Comparison of ENCODE assay signal across 8 cellular contexts in genomic region chr3:101778385-101779046, GRCh38. TPM values are rescaled to one million over a fixed set of nuclear protein-coding genes. Genes with fewer than 3 reads are reported as not detected.
DNase-seq lines count a peak whose midpoint lies in the region; ATAC-seq, FAIRE-seq and TF ChIP-seq lines count a peak whose summit lies in the region.

No MANE protein-coding gene starts in this region.

- no peaks in the 10 kb centered on the region for H3K27me3 ChIP-seq in keratinocyte (ENCODE audit: control insufficient read depth, extremely low read depth, insufficient read depth, low read length)

- H3K36me3 Mint-ChIP-seq in activated T-helper 1 cell treated with anti-CD3 and anti-CD28 coated beads, Interleukin-12 subunit alpha, Interleukin-12 subunit beta, Interleukin-2, Interleukin-4 antibody, amounts not matched to agents 30 ng/mL and 10 ng/mL and 1 ng/mL, durations not matched to agents 14 hours and 24 hours and 36 hours (ENCODE audit: low read depth): peaks cover 6% of the 10 kb centered on the region

- intact Hi-C loops in activated T-helper 1 cell treated with anti-CD3 and anti-CD28 coated beads, Interleukin-12 subunit alpha, Interleukin-12 subunit beta, Interleukin-2, Interleukin-4 antibody, amounts not matched to agents 30 ng/mL and 10 ng/mL and 1 ng/mL, durations not matched to agents 14 hours and 24 hours and 36 hours (cut with micrococcal nuclease): loop anchor here (1.0 to 5.0 kb wide), 9 partner anchors 9 to 1378 kb away; partner anchors contain the start of genes CEP97, LNP1, NFKBIZ and PCNP

- TF ChIP-seq CTCF in keratinocyte (optimal IDR thresholded peaks at IDR 0.05 in 1 of 3, IDR thresholded peaks at IDR 0.05 in 1 of 3, conservative IDR thresholded peaks at IDR 0.05 in 1 of 3; ENCODE audit: extremely low read depth in 1 of 3, insufficient read depth in 2 of 3, low read length in 3 of 3): no peak

- ATAC-seq in HG03354 (IDR thresholded peaks at IDR 0.05; ENCODE audit: poor library complexity, severe bottlenecking, unreplicated experiment): no peak

- dilution Hi-C loops in keratinocyte (cut with MboI; ENCODE audit: extremely low pct_ligation_motif_present, low sequenced_read_pairs): no loop called here

- H3K79me2 ChIP-seq in keratinocyte (ENCODE audit: control insufficient read depth, insufficient read depth, low read length): peaks cover 6% of the 10 kb centered on the region

- H3K4me1 Mint-ChIP-seq in activated T-helper 1 cell treated with anti-CD3 and anti-CD28 coated beads, Interleukin-12 subunit alpha, Interleukin-12 subunit beta, Interleukin-2, Interleukin-4 antibody, amounts not matched to agents 30 ng/mL and 10 ng/mL and 1 ng/mL, durations not matched to agents 14 hours and 24 hours and 36 hours (ENCODE audit: low read depth): peaks cover 31% of the 10 kb centered on the region

- H3K9me3 ChIP-seq in keratinocyte (ENCODE audit: control insufficient read depth, low read depth, low read length): no peaks in the 10 kb centered on the region

- peak overlapping the region; percentile 96 for H3K4me3 Mint-ChIP-seq in activated T-helper 1 cell treated with anti-CD3 and anti-CD28 coated beads, Interleukin-12 subunit alpha, Interleukin-12 subunit beta, Interleukin-2, Interleukin-4 antibody, amounts not matched to agents 30 ng/mL and 10 ng/mL and 1 ng/mL, durations not matched to agents 14 hours and 24 hours and 36 hours

- H3K4me1 ChIP-seq in keratinocyte (ENCODE audit: control insufficient read depth, extremely low read depth, insufficient read depth, low read length): peaks cover 19% of the 10 kb centered on the region

- H4K20me1 ChIP-seq in keratinocyte (ENCODE audit: control insufficient read depth, extremely low read depth, insufficient read depth, low read length): no peaks in the 10 kb centered on the region

- H3K4me3 ChIP-seq in keratinocyte (ENCODE audit: control insufficient read depth in 2 of 3, extremely low read depth in 1 of 3, insufficient read depth in 2 of 3, low read depth in 1 of 3, low read length in 3 of 3): peak overlapping the region; percentile 82 to 84 (median 83)

- peak; percentile 16 for DNase-seq in SIG-M5 treated with dmso at 0.1 percent for 504 hours (lab: John Stamatoyannopoulos, UW; ENCODE audit: unreplicated experiment)
- DNase-seq in SIG-M5 (lab: John Stamatoyannopoulos, UW): no peak
- no peak for DNase-seq in activated T-helper 1 cell treated with anti-CD3 and anti-CD28 coated beads, Interleukin-12 subunit alpha, Interleukin-12 subunit beta, Interleukin-2, Interleukin-4 antibody, amounts not matched to agents 30 ng/mL and 10 ng/mL and 1 ng/mL, durations not matched to agents 14 hours and 24 hours and 36 hours (ENCODE audit: low spot score)
- DNase-seq in keratinocyte (ENCODE audit: low read depth, low spot score): no peak
- DNase-seq in substantia nigra (lab: John Stamatoyannopoulos, UW): no peak
- DNase-seq in NAMALWA (ENCODE audit: low spot score): no peak
- no peak for DNase-seq in NK-92 (lab: John Stamatoyannopoulos, UW; ENCODE audit: unreplicated experiment)

- peak overlapping the region; percentile 69 for H3K9ac ChIP-seq in keratinocyte (ENCODE audit: control insufficient read depth, extremely low read depth, insufficient read depth, low read length)

- no peaks in the 10 kb centered on the region for H3K9me3 Mint-ChIP-seq in activated T-helper 1 cell treated with anti-CD3 and anti-CD28 coated beads, Interleukin-12 subunit alpha, Interleukin-12 subunit beta, Interleukin-2, Interleukin-4 antibody, amounts not matched to agents 30 ng/mL and 10 ng/mL and 1 ng/mL, durations not matched to agents 14 hours and 24 hours and 36 hours

- peaks cover 0 to 2% of the 10 kb centered on the region in 2 experiments for H3K36me3 ChIP-seq in keratinocyte (ENCODE audit: control insufficient read depth in 2 of 2, extremely low read depth in 1 of 2, insufficient read depth in 2 of 2, low read length in 2 of 2)

- H3K27ac Mint-ChIP-seq in activated T-helper 1 cell treated with anti-CD3 and anti-CD28 coated beads, Interleukin-12 subunit alpha, Interleukin-12 subunit beta, Interleukin-2, Interleukin-4 antibody, amounts not matched to agents 30 ng/mL and 10 ng/mL and 1 ng/mL, durations not matched to agents 14 hours and 24 hours and 36 hours: peak overlapping the region; percentile 85

- no peaks in the 10 kb centered on the region for H3K9me1 ChIP-seq in keratinocyte (ENCODE audit: control insufficient read depth, extremely low read depth, insufficient read depth, low read length)

- peak overlapping the region; percentile 99 for H2AFZ ChIP-seq in keratinocyte (ENCODE audit: control insufficient read depth, low read length)

- H3K27ac ChIP-seq in keratinocyte (ENCODE audit: control insufficient read depth, insufficient read depth, low read length) (no peak overlapping the region), substantia nigra (ENCODE audit: low read depth, low read length, poor library complexity, severe bottlenecking) (peak overlapping the region; percentile 97)

- H3K27me3 Mint-ChIP-seq in activated T-helper 1 cell treated with anti-CD3 and anti-CD28 coated beads, Interleukin-12 subunit alpha, Interleukin-12 subunit beta, Interleukin-2, Interleukin-4 antibody, amounts not matched to agents 30 ng/mL and 10 ng/mL and 1 ng/mL, durations not matched to agents 14 hours and 24 hours and 36 hours (ENCODE audit: insufficient read depth): no peaks in the 10 kb centered on the region

- no peak for FAIRE-seq in keratinocyte (lab: Jason Lieb, UNC)

- H3K4me2 ChIP-seq in keratinocyte (ENCODE audit: control insufficient read depth, extremely low read depth, insufficient read depth, low read depth, low read length): peak overlapping the region; percentile 90

RNA-seq across cellular contexts. Expression of gene NXPE3, which starts 0.5 kb away (rescaled TPM):
- 17.6 and 17.8 TPM in 2 replicates for total RNA-seq in activated T-helper 1 cell treated with anti-CD3 and anti-CD28 coated beads, Interleukin-12 subunit alpha, Interleukin-12 subunit beta, Interleukin-2, Interleukin-4 antibody, amounts not matched to agents 30 ng/mL and 10 ng/mL and 1 ng/mL, durations not matched to agents 14 hours and 24 hours and 36 hours
- 15.8 to 19.9 TPM (median 16.8 TPM) in 3 replicates for polyA plus RNA-seq in keratinocyte
- polyA plus RNA-seq in keratinocyte (2011; ENCODE audit: low read depth): 2.6 TPM
- 10.2 and 14.8 TPM in 2 replicates for polyA plus RNA-seq in keratinocyte (2011; cell fraction: cytosol; rRNA removed)
- polyA plus RNA-seq in keratinocyte (2011; cell fraction: nucleus; rRNA removed): 14.9 and 18.2 TPM in 2 replicates
- polyA plus RNA-seq in keratinocyte (2012; ENCODE audit: low replicate concordance): 1.6 and 13.9 TPM in 2 replicates
- 28.7 to 36.9 TPM (median 35.8 TPM) in 3 replicates for polyA minus RNA-seq in keratinocyte
- 13.8 TPM for polyA minus RNA-seq in keratinocyte (2011; cell fraction: cytosol; rRNA and poly(A)+ RNA removed)
- 19.4 and 27.1 TPM in 2 replicates for polyA minus RNA-seq in keratinocyte (2011; cell fraction: nucleus; rRNA and poly(A)+ RNA removed)

RNA-seq across cellular contexts. Expression of gene CEP97, which starts 54.1 kb away (rescaled TPM):
- 20.2 and 20.6 TPM in 2 replicates for total RNA-seq in activated T-helper 1 cell treated with anti-CD3 and anti-CD28 coated beads, Interleukin-12 subunit alpha, Interleukin-12 subunit beta, Interleukin-2, Interleukin-4 antibody, amounts not matched to agents 30 ng/mL and 10 ng/mL and 1 ng/mL, durations not matched to agents 14 hours and 24 hours and 36 hours
- polyA plus RNA-seq in keratinocyte: 1.6 to 3.6 TPM (median 2.6 TPM) in 3 replicates
- polyA plus RNA-seq in keratinocyte (2011; ENCODE audit: low read depth): 9.9 TPM
- 1.1 and 1.9 TPM in 2 replicates for polyA plus RNA-seq in keratinocyte (2011; cell fraction: cytosol; rRNA removed)
- polyA plus RNA-seq in keratinocyte (2011; cell fraction: nucleus; rRNA removed): 5.9 and 6.6 TPM in 2 replicates
- 3.5 and 3.6 TPM in 2 replicates for polyA plus RNA-seq in keratinocyte (2012; ENCODE audit: low replicate concordance)
- 5.1 to 10.3 TPM (median 5.2 TPM) in 3 replicates for polyA minus RNA-seq in keratinocyte
- polyA minus RNA-seq in keratinocyte (2011; cell fraction: cytosol; rRNA and poly(A)+ RNA removed): 3.1 TPM
- polyA minus RNA-seq in keratinocyte (2011; cell fraction: nucleus; rRNA and poly(A)+ RNA removed): 7.5 and 10.9 TPM in 2 replicates
